9 cellular contexts compared by ENCODE assay signal in the genomic region with DNA sequence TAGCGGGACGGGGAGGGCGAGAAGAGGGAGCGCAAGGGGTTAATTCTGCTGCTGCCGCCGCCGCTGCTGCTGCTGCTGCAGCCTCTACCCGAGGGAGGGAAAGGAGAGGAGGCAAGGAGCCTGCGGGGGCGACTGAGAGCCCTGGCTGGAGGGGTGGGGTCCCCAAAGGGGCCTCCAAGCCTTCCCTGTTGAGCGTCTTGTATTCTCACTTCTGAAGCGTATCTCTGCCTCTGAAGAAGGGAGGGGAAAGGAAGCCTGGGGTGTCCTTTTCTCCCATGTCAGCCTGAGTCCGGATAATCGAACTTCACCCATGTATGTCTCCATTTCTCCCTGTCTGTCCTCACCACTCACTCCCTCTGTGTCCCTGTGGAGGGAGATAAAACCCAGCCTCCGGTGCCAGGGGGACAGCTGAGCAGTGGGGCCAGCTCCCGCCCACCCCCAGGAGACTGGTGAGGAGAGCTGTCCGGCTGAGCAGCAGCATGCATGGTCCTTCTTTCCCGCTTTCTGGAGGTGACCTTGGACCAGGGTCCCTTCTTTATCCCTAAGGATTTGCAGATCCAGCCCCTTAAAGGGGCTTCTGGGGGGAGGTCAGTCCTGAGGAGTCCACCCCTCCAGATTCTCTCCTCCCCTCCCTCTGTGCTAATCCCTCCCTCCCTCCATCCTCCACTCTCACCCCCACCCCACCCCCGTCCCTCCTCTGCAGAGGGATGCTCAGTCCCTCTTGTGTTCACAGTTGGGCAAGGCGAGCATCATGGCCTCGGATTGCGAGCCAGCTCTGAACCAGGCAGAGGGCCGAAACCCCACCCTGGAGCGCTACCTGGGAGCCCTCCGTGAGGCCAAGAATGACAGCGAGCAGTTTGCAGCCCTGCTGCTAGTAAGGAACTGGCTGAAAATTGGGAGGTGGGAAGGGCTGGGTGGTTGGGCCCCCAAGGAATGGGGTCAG. TPM values are rescaled to one million over a fixed set of nuclear protein-coding genes. Genes with fewer than 3 reads are reported as not detected.
DNase-seq lines count a peak whose midpoint lies in the region; ATAC-seq, FAIRE-seq and TF ChIP-seq lines count a peak whose summit lies in the region.
"Had no signal": no experiment of that assay in that cellular context is flagged by ENCODE, and none has a peak within 500 bp of the region (broad histone marks: within the 10 kb centered on the region; RNA-seq: fewer than 3 reads in every experiment).

No MANE protein-coding gene starts in this region.

- H3K9me3 Mint-ChIP-seq in activated CD8-positive, alpha-beta T cell treated with anti-CD3 and anti-CD28 coated beads, Interleukin-2, amount 10 ng/mL, durations not matched to agents 7 days and 5 days (ENCODE audit: insufficient read depth), result no peaks in the 10 kb centered on the region
- peaks cover 18% of the 10 kb centered on the region for H3K9me3 Mint-ChIP-seq in glutamatergic neuron (ENCODE audit: unreplicated experiment)

- peak; percentile 12 for FAIRE-seq in GM18507 (lab: Jason Lieb, UNC)
- FAIRE-seq: islet of Langerhans had no signal

- DNase-seq in GM18507 (ENCODE audit: extremely low spot score, insufficient read length, low read depth) (no peak), glutamatergic neuron (peak; percentile 63), gastrocnemius medialis (no peak), NK-92 (lab: John Stamatoyannopoulos, UW; ENCODE audit: unreplicated experiment) (no peak), globus pallidus (ENCODE audit: low spot score) (no peak), NCI-H1694 (lab: John Stamatoyannopoulos, UW) (no peak)
- no peak for DNase-seq in activated CD8-positive, alpha-beta T cell treated with anti-CD3 and anti-CD28 coated beads, Interleukin-2, amount 10 ng/mL, durations not matched to agents 7 days and 5 days

- peaks cover 38% of the 10 kb centered on the region for H3K4me1 ChIP-seq in ACC112 (ENCODE audit: control insufficient read depth, insufficient read depth, low read length, unreplicated experiment)
- H3K4me1 ChIP-seq in gastrocnemius medialis, result peaks cover 39 to 60% of the 10 kb centered on the region in 2 donors

- H3K36me3 ChIP-seq in ACC112 (ENCODE audit: insufficient read depth, low read length) (no peaks in the 10 kb centered on the region; the same call in 1 of the 2 replicates), gastrocnemius medialis (peaks cover 0 to 9% of the 10 kb centered on the region in 2 donors)

- TF ChIP-seq CTCF in glutamatergic neuron (IDR thresholded peaks at IDR 0.05; ENCODE audit: partially characterized antibody, unreplicated experiment) (no peak), gastrocnemius medialis (IDR thresholded peaks at IDR 0.05 in 4 of 5, conservative IDR thresholded peaks at IDR 0.05 in 1 of 5) (no peak)

- H3K27ac ChIP-seq in ACC112 (ENCODE audit: low read depth, low read length), result no peak overlapping the region
- peak overlapping the region; percentile 91 to 100 (median 99) for H3K27ac ChIP-seq in gastrocnemius medialis

- no peaks in the 10 kb centered on the region for H3K27me3 ChIP-seq in ACC112 (ENCODE audit: insufficient read depth, low read length)
- H3K27me3 ChIP-seq in gastrocnemius medialis, result no peaks in the 10 kb centered on the region

- H3K79me2 ChIP-seq in ACC112 (ENCODE audit: control insufficient read depth, insufficient read depth, low read length, unreplicated experiment), result peaks cover 35% of the 10 kb centered on the region

- no peak for ATAC-seq in activated CD8-positive, alpha-beta T cell treated with anti-CD3 and anti-CD28 coated beads, Interleukin-2, amount 10 ng/mL, durations not matched to agents 7 days and 5 days
- ATAC-seq in gastrocnemius medialis, result no peak

- peak overlapping the region; percentile 94 for H3K4me3 ChIP-seq in ACC112 (ENCODE audit: low read depth, low read length)
- H3K4me3 ChIP-seq in gastrocnemius medialis, result peak overlapping the region; percentile 84 to 99 (median 98)

- H3K4me3 Mint-ChIP-seq in activated CD8-positive, alpha-beta T cell treated with anti-CD3 and anti-CD28 coated beads, Interleukin-2, amount 10 ng/mL, durations not matched to agents 7 days and 5 days, result peak overlapping the region; percentile 96
- peak overlapping the region; percentile 99 for H3K4me3 Mint-ChIP-seq in glutamatergic neuron (ENCODE audit: unreplicated experiment)

- peak overlapping the region; percentile 98 for H3K27ac Mint-ChIP-seq in activated CD8-positive, alpha-beta T cell treated with anti-CD3 and anti-CD28 coated beads, Interleukin-2, amount 10 ng/mL, durations not matched to agents 7 days and 5 days
- H3K27ac Mint-ChIP-seq in glutamatergic neuron (ENCODE audit: unreplicated experiment), result peak overlapping the region; percentile 98

- CTCF ChIA-PET in activated CD8-positive, alpha-beta T cell treated with anti-CD3 and anti-CD28 coated beads, Interleukin-2, amount 10 ng/mL, durations not matched to agents 7 days and 5 days (lab: Charles Lee), result interaction anchor here (0.9 to 5.3 kb wide), 4 partner anchors 108 to 115 kb away, joined by 3 to 60 read pairs (median 5); no protein-coding TSS in a partner anchor

- in situ Hi-C loops in gastrocnemius medialis (cut with MboI; ENCODE audit: low sequenced_read_pairs in 4 of 4), result loop anchor here in 1 of 4 donors (10.0 kb wide), 1 partner anchor 364 kb away; the partner anchor contains the start of gene SFPQ

- H3K27me3 Mint-ChIP-seq in activated CD8-positive, alpha-beta T cell treated with anti-CD3 and anti-CD28 coated beads, Interleukin-2, amount 10 ng/mL, durations not matched to agents 7 days and 5 days (ENCODE audit: low read depth), result no peaks in the 10 kb centered on the region
- H3K27me3 Mint-ChIP-seq in glutamatergic neuron (ENCODE audit: unreplicated experiment), result peaks cover 25% of the 10 kb centered on the region

- TF ChIP-seq POLR2A in gastrocnemius medialis (IDR thresholded peaks at IDR 0.05), result no peak

- peaks cover 51% of the 10 kb centered on the region for H3K4me1 Mint-ChIP-seq in activated CD8-positive, alpha-beta T cell treated with anti-CD3 and anti-CD28 coated beads, Interleukin-2, amount 10 ng/mL, durations not matched to agents 7 days and 5 days (ENCODE audit: low read depth)
- peaks cover 48% of the 10 kb centered on the region for H3K4me1 Mint-ChIP-seq in glutamatergic neuron (ENCODE audit: low read depth, unreplicated experiment)

- POLR2A ChIA-PET in activated CD8-positive, alpha-beta T cell treated with anti-CD3 and anti-CD28 coated beads, Interleukin-2, amount 10 ng/mL, durations not matched to agents 7 days and 5 days (lab: Charles Lee), result interaction anchor here (1.7 to 2.5 kb wide), 4 partner anchors 13 to 211 kb away, joined by 8 to 19 read pairs (median 10); partner anchors contain the start of gene CLSPN

- H3K36me3 Mint-ChIP-seq in activated CD8-positive, alpha-beta T cell treated with anti-CD3 and anti-CD28 coated beads, Interleukin-2, amount 10 ng/mL, durations not matched to agents 7 days and 5 days (ENCODE audit: low read depth), result peaks cover 2% of the 10 kb centered on the region
- H3K36me3 Mint-ChIP-seq in glutamatergic neuron (ENCODE audit: unreplicated experiment), result no peaks in the 10 kb centered on the region

- H3K9me3 ChIP-seq in gastrocnemius medialis, result no peaks in the 10 kb centered on the region

- no peak overlapping the region for H2AFZ ChIP-seq in ACC112 (ENCODE audit: low read length, unreplicated experiment)

- intact Hi-C loops in gastrocnemius medialis (cut with DNase I; ENCODE audit: low total_unique reads), result loop anchor here (5.0 to 10.0 kb wide), 2 partner anchors 159 to 906 kb away; partner anchors contain the start of genes C1orf216 and MRPS15

RNA-seq across cellular contexts. Expression of gene NCDN, which starts 1.0 kb away (rescaled TPM):
- 10 to 100 TPM; 19.3 to 19.4 TPM for total RNA-seq in activated CD8-positive, alpha-beta T cell treated with anti-CD3 and anti-CD28 coated beads, Interleukin-2, amount 10 ng/mL, durations not matched to agents 7 days and 5 days
- total RNA-seq in glutamatergic neuron (ENCODE audit: unreplicated experiment) (95.3 TPM), gastrocnemius medialis (10 to 100 TPM in 3 of 4 donors, 1 to 10 TPM in 1; 8.7 to 16.8 (median 14.0) TPM)

RNA-seq across cellular contexts. Expression of gene KIAA0319L, which starts 1.4 kb away (rescaled TPM):
- total RNA-seq in activated CD8-positive, alpha-beta T cell treated with anti-CD3 and anti-CD28 coated beads, Interleukin-2, amount 10 ng/mL, durations not matched to agents 7 days and 5 days, result 10 to 100 TPM; 27.0 to 36.1 TPM
- total RNA-seq in glutamatergic neuron (ENCODE audit: unreplicated experiment) (74.7 TPM), gastrocnemius medialis (10 to 100 TPM; 44.4 to 85.0 (median 69.2) TPM)

RNA-seq across cellular contexts. Expression of gene TFAP2E, which starts 14.5 kb away (rescaled TPM):
- 1 to 10 TPM; 1.0 to 1.1 TPM for total RNA-seq in activated CD8-positive, alpha-beta T cell treated with anti-CD3 and anti-CD28 coated beads, Interleukin-2, amount 10 ng/mL, durations not matched to agents 7 days and 5 days
- total RNA-seq in glutamatergic neuron (ENCODE audit: unreplicated experiment) (1.1 TPM), gastrocnemius medialis (not detected)
